23 cellular contexts compared by ENCODE assay signal in genomic region chr5:133123297-133123696, GRCh38.
DNase-seq lines count a peak whose midpoint lies in the region; ATAC-seq, FAIRE-seq and TF ChIP-seq lines count a peak whose summit lies in the region.
"Had no signal": no experiment of that assay in that cellular context is flagged by ENCODE, and none has a peak within 500 bp of the region (broad histone marks: within the 10 kb centered on the region; RNA-seq: fewer than 3 reads in every experiment).

No MANE protein-coding gene starts in this region.

- H3K27me3 ChIP-seq in endodermal cell (ENCODE audit: control insufficient read depth, insufficient read depth, low read length, poor library complexity, severe bottlenecking) = no peaks in the 10 kb centered on the region
- peaks cover 4% of the 10 kb centered on the region for H3K27me3 ChIP-seq in CD4-positive, alpha-beta memory T cell (ENCODE audit: insufficient read depth, low read length)
- H3K27me3 ChIP-seq: heart right ventricle, left lung, SJSA1, testis had no signal

- no peak for FAIRE-seq in GM12891 (lab: Jason Lieb, UNC)
- FAIRE-seq: H54 had no signal

- intact Hi-C loops in CD4-positive, alpha-beta memory T cell (cut with micrococcal nuclease) = no loop called here

- no peaks in the 10 kb centered on the region for H3K9me3 ChIP-seq in endodermal cell (ENCODE audit: control insufficient read depth, low read length)
- no peaks in the 10 kb centered on the region for H3K9me3 ChIP-seq in CD4-positive, alpha-beta memory T cell (ENCODE audit: control insufficient read depth in 1 of 2, low read length in 2 of 2)
- H3K9me3 ChIP-seq: heart right ventricle, left lung, SJSA1, testis had no signal

- no peak overlapping the region for H3K4me3 ChIP-seq in endodermal cell (ENCODE audit: low read length)
- no peak overlapping the region for H3K4me3 ChIP-seq in CD4-positive, alpha-beta memory T cell (ENCODE audit: low read length in 2 of 2)
- H3K4me3 ChIP-seq: heart right ventricle, left lung, SJSA1, testis had no signal

- no peak overlapping the region for H3K4me3 Mint-ChIP-seq in endodermal cell
- H3K4me3 Mint-ChIP-seq in CD4-positive, alpha-beta memory T cell = no peak overlapping the region
- H3K4me3 Mint-ChIP-seq: CD4-positive, CD25-positive, alpha-beta regulatory T cell; T-helper 17 cell had no signal

- DNase-seq in GM12891 (ENCODE audit: insufficient read length, low spot score) (no peak), endodermal cell (peak; percentile 13), ureter (ENCODE audit: low spot score) (no peak), H4 (ENCODE audit: low spot score) (no peak)
- no peak for DNase-seq in CD4-positive, alpha-beta memory T cell
- DNase-seq: activated naive CD4-positive, alpha-beta T cell treated with Interleukin-2 at 50 U/mL for 16 hours; activated T-cell treated with anti-CD3 and anti-CD28 coated beads for 4 hours; caudate nucleus; CD4-positive, CD25-positive, alpha-beta regulatory T cell; DND-41; heart right ventricle; left lung; midbrain; NCI-H1105 treated with DMSO at 0.1 percent for 48 hours; NCI-H2227 treated with DMSO at 0.1 percent for 48 hours; T-helper 17 cell; testis had no signal

- CTCF ChIA-PET in CD4-positive, alpha-beta memory T cell (lab: Charles Lee; ENCODE audit: partially characterized antibody) = interaction anchor here (0.9 to 2.1 kb wide), 2 partner anchors 12 to 123 kb away, joined by 3 to 6 read pairs; no protein-coding TSS in a partner anchor

- no peak for TF ChIP-seq CTCF in endodermal cell (conservative IDR thresholded peaks at IDR 0.05)

- ATAC-seq in GM21515 (IDR thresholded peaks at IDR 0.05; ENCODE audit: unreplicated experiment) (peak; percentile 59), HG03460 (IDR thresholded peaks at IDR 0.05; ENCODE audit: unreplicated experiment) (peak; percentile 50)
- ATAC-seq: heart right ventricle, left lung, Panc1, T-helper 17 cell had no signal

- H3K9ac ChIP-seq in endodermal cell (ENCODE audit: extremely low read depth, low read length, poor library complexity, severe bottlenecking) = no peak overlapping the region

- no peak overlapping the region for H3K27ac ChIP-seq in endodermal cell (ENCODE audit: low read depth, low read length)
- H3K27ac ChIP-seq in CD4-positive, alpha-beta memory T cell (ENCODE audit: low read depth, low read length) = no peak overlapping the region
- H3K27ac ChIP-seq: heart right ventricle, left lung, SJSA1, testis, VCaP had no signal

- POLR2A ChIA-PET in CD4-positive, alpha-beta memory T cell (lab: Charles Lee; ENCODE audit: partially characterized antibody) = no interaction called here

- WGBS in endodermal cell (ENCODE audit: insufficient coverage in 1 of 2, insufficient read length in 1 of 2), 2 experiments = 90 to 100% methylated on average over 1 to 2 of the region's 2 CpGs

- no peak for TF ChIP-seq POLR2A in GM12891 (IDR thresholded peaks at IDR 0.05; ENCODE audit: low read depth, low read length)

- no peak overlapping the region for H3K27ac Mint-ChIP-seq in endodermal cell
- no peak overlapping the region for H3K27ac Mint-ChIP-seq in CD4-positive, alpha-beta memory T cell
- H3K27ac Mint-ChIP-seq: CD4-positive, CD25-positive, alpha-beta regulatory T cell; T-helper 17 cell had no signal

- no peaks in the 10 kb centered on the region for H3K4me1 Mint-ChIP-seq in endodermal cell
- no peaks in the 10 kb centered on the region for H3K4me1 Mint-ChIP-seq in CD4-positive, alpha-beta memory T cell
- H3K4me1 Mint-ChIP-seq: CD4-positive, CD25-positive, alpha-beta regulatory T cell had no signal

- no peaks in the 10 kb centered on the region for H3K36me3 Mint-ChIP-seq in endodermal cell (ENCODE audit: low read depth)
- H3K36me3 Mint-ChIP-seq in CD4-positive, alpha-beta memory T cell = no peaks in the 10 kb centered on the region
- H3K36me3 Mint-ChIP-seq: CD4-positive, CD25-positive, alpha-beta regulatory T cell had no signal

- peaks cover 2% of the 10 kb centered on the region for H3K4me1 ChIP-seq in endodermal cell (ENCODE audit: control insufficient read depth, insufficient read depth, low read length)
- H3K4me1 ChIP-seq in CD4-positive, alpha-beta memory T cell (ENCODE audit: insufficient read depth, low read length) = no peaks in the 10 kb centered on the region
- H3K4me1 ChIP-seq: heart right ventricle, left lung, SJSA1, testis had no signal

- H3K27me3 Mint-ChIP-seq in endodermal cell (ENCODE audit: insufficient read depth) = peaks cover 2% of the 10 kb centered on the region
- peaks cover 1 to 3% of the 10 kb centered on the region in 2 donors for H3K27me3 Mint-ChIP-seq in CD4-positive, alpha-beta memory T cell

- H3K36me3 ChIP-seq in endodermal cell (ENCODE audit: control insufficient read depth, insufficient read depth, low read length) = no peaks in the 10 kb centered on the region
- H3K36me3 ChIP-seq in CD4-positive, alpha-beta memory T cell (ENCODE audit: insufficient read depth, low read length) = no peaks in the 10 kb centered on the region
- H3K36me3 ChIP-seq: heart right ventricle, left lung, SJSA1 had no signal

- H3K9me3 Mint-ChIP-seq in endodermal cell = no peaks in the 10 kb centered on the region
- H3K9me3 Mint-ChIP-seq in CD4-positive, alpha-beta memory T cell = no peaks in the 10 kb centered on the region

TF ChIP-seq in GM12891, 5 proteins besides CTCF, POLR2A, EP300 and RAD21:
- TF ChIP-seq SPI1 (IDR thresholded peaks at IDR 0.05; ENCODE audit: low read depth, low read length) (peak; percentile 53), TAF1 (IDR thresholded peaks at IDR 0.05; ENCODE audit: low read depth, low read length) (no peak)
